ENCODE assay signal across 29 cellular contexts in the genomic region with DNA sequence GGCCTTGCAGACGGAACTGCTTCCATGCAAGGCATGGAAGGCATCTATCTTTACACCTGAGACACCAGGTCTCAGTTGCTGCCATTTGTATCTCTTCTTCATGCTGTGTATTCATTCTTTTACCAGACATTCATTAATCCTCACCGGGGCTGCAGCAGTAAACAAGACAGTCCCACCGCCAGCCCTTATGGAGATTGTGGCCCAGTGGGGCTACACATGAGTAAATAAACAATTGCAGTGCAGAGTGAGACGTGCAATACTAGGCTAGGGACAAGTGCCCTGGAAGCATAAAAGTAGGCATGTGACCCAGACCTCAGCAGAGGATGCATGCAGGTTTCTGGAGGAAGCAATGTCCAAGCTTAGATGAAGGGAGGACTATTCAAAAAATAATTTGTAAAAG.
"Had no signal": no experiment of that assay in that cellular context is flagged by ENCODE, and none has a peak within 500 bp of the region (broad histone marks: within the 10 kb centered on the region; RNA-seq: fewer than 3 reads in every experiment).

No MANE protein-coding gene starts in this region.

- H3K27ac ChIP-seq: neural progenitor cell, ovary, parathyroid adenoma, psoas muscle, right lobe of liver, sigmoid colon, suprapubic skin, testis, tibial artery, transverse colon, upper lobe of left lung, vagina had no signal

- H3K27ac Mint-ChIP-seq: naive thymus-derived CD4-positive, alpha-beta T cell; natural killer cell; nephron; neural progenitor cell; progenitor cell of endocrine pancreas; stimulated activated memory B cell treated with anti-CD40 and anti-IgM and Interleukin-4, amounts not matched to agents 10 μg/mL and 1 μg/mL and 100 μg/mL, for 72 hours; stimulated activated naive CD8-positive, alpha-beta T cell treated with anti-CD3 and anti-CD28 coated beads, Interleukin-15, amount 100 ng/mL, for 72 hours had no signal

- H3K4me1 Mint-ChIP-seq: naive thymus-derived CD4-positive, alpha-beta T cell; natural killer cell; stimulated activated memory B cell treated with anti-CD40 and anti-IgM and Interleukin-4, amounts not matched to agents 10 μg/mL and 1 μg/mL and 100 μg/mL, for 72 hours; stimulated activated naive CD8-positive, alpha-beta T cell treated with anti-CD3 and anti-CD28 coated beads, Interleukin-15, amount 100 ng/mL, for 72 hours had no signal

- H3K4me1 ChIP-seq: parathyroid adenoma, psoas muscle, right lobe of liver, suprapubic skin, testis, tibial artery, transverse colon, upper lobe of left lung, vagina had no signal

- H3K27me3 ChIP-seq: neural progenitor cell, ovary, right lobe of liver, sigmoid colon, suprapubic skin, testis, tibial artery, transverse colon, upper lobe of left lung, vagina had no signal

- DNase-seq: naive thymus-derived CD4-positive, alpha-beta T cell; natural killer cell; occipital lobe; ovary; posterior cingulate gyrus; psoas muscle; right cardiac atrium; right lobe of liver; sigmoid colon; stimulated activated CD4-positive, alpha-beta T cell treated with anti-CD3 and anti-CD28 coated beads, Interleukin-15, amount 100 ng/mL, for 24 hours; stimulated activated CD4-positive, alpha-beta T cell treated with anti-CD3 and anti-CD28 coated beads, Interleukin-2, amount 100 ng/mL, for 24 hours; stimulated activated CD4-positive, alpha-beta T cell treated with anti-CD3 and anti-CD28 coated beads, Interleukin-2, amount 100 ng/mL, for 48 hours; stimulated activated CD4-positive, alpha-beta T cell treated with anti-CD3 and anti-CD28 coated beads, Interleukin-4, amount 100 ng/mL, for 24 hours; stimulated activated CD8-positive, alpha-beta memory T cell treated with anti-CD3 and anti-CD28 coated beads, Interleukin-4, amount 100 ng/mL, for 48 hours; stimulated activated naive CD4-positive, alpha-beta T cell; stimulated activated naive CD8-positive, alpha-beta T cell treated with anti-CD3 and anti-CD28 coated beads, Interleukin-15, amount 100 ng/mL, for 72 hours; stimulated activated naive CD8-positive, alpha-beta T cell treated with anti-CD3 and anti-CD28 coated beads, Interleukin-15, Interleukin-2, amounts not matched to agents 100 U/mL and 50 U/mL, for 24 hours; substantia nigra; testis; tibial artery; transverse colon; upper lobe of left lung had no signal

- H3K4me3 ChIP-seq: neural progenitor cell, ovary, psoas muscle, right lobe of liver, sigmoid colon, suprapubic skin, testis, tibial artery, transverse colon, upper lobe of left lung, vagina had no signal

- H3K36me3 ChIP-seq: neural progenitor cell, ovary, right lobe of liver, sigmoid colon, suprapubic skin, tibial artery, transverse colon, upper lobe of left lung, vagina had no signal

- H3K9me3 ChIP-seq: ovary, psoas muscle, right lobe of liver, sigmoid colon, suprapubic skin, testis, tibial artery, transverse colon, upper lobe of left lung, vagina had no signal

- H3K9me3 Mint-ChIP-seq: nephron; neural progenitor cell; stimulated activated memory B cell treated with anti-CD40 and anti-IgM and Interleukin-4, amounts not matched to agents 10 μg/mL and 1 μg/mL and 100 μg/mL, for 72 hours had no signal

- H3K27me3 Mint-ChIP-seq: naive thymus-derived CD4-positive, alpha-beta T cell; progenitor cell of endocrine pancreas; stimulated activated memory B cell treated with anti-CD40 and anti-IgM and Interleukin-4, amounts not matched to agents 10 μg/mL and 1 μg/mL and 100 μg/mL, for 72 hours; stimulated activated naive CD8-positive, alpha-beta T cell treated with anti-CD3 and anti-CD28 coated beads, Interleukin-15, amount 100 ng/mL, for 72 hours had no signal

- H3K4me3 Mint-ChIP-seq: naive thymus-derived CD4-positive, alpha-beta T cell; natural killer cell; nephron; neural progenitor cell; stimulated activated memory B cell treated with anti-CD40 and anti-IgM and Interleukin-4, amounts not matched to agents 10 μg/mL and 1 μg/mL and 100 μg/mL, for 72 hours; stimulated activated naive CD8-positive, alpha-beta T cell treated with anti-CD3 and anti-CD28 coated beads, Interleukin-15, amount 100 ng/mL, for 72 hours had no signal

- H3K36me3 Mint-ChIP-seq: naive thymus-derived CD4-positive, alpha-beta T cell; natural killer cell; neural progenitor cell; stimulated activated memory B cell treated with anti-CD40 and anti-IgM and Interleukin-4, amounts not matched to agents 10 μg/mL and 1 μg/mL and 100 μg/mL, for 72 hours had no signal
